Comparison of ENCODE assay signal across 1 cellular context in genomic region chr14:29724991-29725390, GRCh38.
TF ChIP-seq lines count a peak whose summit lies in the region.

No MANE protein-coding gene starts in this region.

TF ChIP-seq in K562, 482 proteins besides CTCF, POLR2A, EP300 and RAD21:
- TF ChIP-seq ZNF408 (CRISPR knock-in tag; IDR thresholded peaks at IDR 0.05; ENCODE audit: low read depth) (no peak), KDM1A (IDR thresholded peaks at IDR 0.05) (no peak), ZNF436 (CRISPR knock-in tag; IDR thresholded peaks at IDR 0.05) (no peak), MCM7 (IDR thresholded peaks at IDR 0.05) (no peak), RCOR1 (IDR thresholded peaks at IDR 0.05; ENCODE audit: borderline replicate concordance in 1 of 2, low read depth in 2 of 2, low read length in 2 of 2) (peak in 1 of 2 experiments; percentile 44; a peak in 1 of 4 replicates), ZNF583 (CRISPR knock-in tag; IDR thresholded peaks at IDR 0.05) (no peak), ZNF766 (CRISPR knock-in tag; conservative IDR thresholded peaks at IDR 0.05) (0 out of 2 replicates have a peak, but pooled peaks have one; percentile 38), THAP12 (CRISPR knock-in tag; IDR thresholded peaks at IDR 0.05) (no peak), ZNF12 (CRISPR knock-in tag; IDR thresholded peaks at IDR 0.05) (no peak), THAP7 (CRISPR knock-in tag; IDR thresholded peaks at IDR 0.05) (no peak), MIER1 (IDR thresholded peaks at IDR 0.05; ENCODE audit: low read depth) (peak; percentile 82), ZNF143 (CRISPR knock-in tag; IDR thresholded peaks at IDR 0.05) (no peak), ADNP (tag; IDR thresholded peaks at IDR 0.05) (no peak), RBM15 (IDR thresholded peaks at IDR 0.05; ENCODE audit: insufficient read depth, low read length) (no peak), EHMT2 (IDR thresholded peaks at IDR 0.05) (peak; percentile 94), ZFX (CRISPR knock-in tag; IDR thresholded peaks at IDR 0.05) (no peak), MXD1 (CRISPR knock-in tag; IDR thresholded peaks at IDR 0.05; ENCODE audit: borderline replicate concordance, poor library complexity, severe bottlenecking) (no peak), FOXA3 (CRISPR knock-in tag; conservative IDR thresholded peaks at IDR 0.05 in 1 of 2, IDR thresholded peaks at IDR 0.05 in 1 of 2) (peak in 1 of 2 experiments; percentile 66; a peak in 2 of 4 replicates)
- TF ChIP-seq, protein P1, sequence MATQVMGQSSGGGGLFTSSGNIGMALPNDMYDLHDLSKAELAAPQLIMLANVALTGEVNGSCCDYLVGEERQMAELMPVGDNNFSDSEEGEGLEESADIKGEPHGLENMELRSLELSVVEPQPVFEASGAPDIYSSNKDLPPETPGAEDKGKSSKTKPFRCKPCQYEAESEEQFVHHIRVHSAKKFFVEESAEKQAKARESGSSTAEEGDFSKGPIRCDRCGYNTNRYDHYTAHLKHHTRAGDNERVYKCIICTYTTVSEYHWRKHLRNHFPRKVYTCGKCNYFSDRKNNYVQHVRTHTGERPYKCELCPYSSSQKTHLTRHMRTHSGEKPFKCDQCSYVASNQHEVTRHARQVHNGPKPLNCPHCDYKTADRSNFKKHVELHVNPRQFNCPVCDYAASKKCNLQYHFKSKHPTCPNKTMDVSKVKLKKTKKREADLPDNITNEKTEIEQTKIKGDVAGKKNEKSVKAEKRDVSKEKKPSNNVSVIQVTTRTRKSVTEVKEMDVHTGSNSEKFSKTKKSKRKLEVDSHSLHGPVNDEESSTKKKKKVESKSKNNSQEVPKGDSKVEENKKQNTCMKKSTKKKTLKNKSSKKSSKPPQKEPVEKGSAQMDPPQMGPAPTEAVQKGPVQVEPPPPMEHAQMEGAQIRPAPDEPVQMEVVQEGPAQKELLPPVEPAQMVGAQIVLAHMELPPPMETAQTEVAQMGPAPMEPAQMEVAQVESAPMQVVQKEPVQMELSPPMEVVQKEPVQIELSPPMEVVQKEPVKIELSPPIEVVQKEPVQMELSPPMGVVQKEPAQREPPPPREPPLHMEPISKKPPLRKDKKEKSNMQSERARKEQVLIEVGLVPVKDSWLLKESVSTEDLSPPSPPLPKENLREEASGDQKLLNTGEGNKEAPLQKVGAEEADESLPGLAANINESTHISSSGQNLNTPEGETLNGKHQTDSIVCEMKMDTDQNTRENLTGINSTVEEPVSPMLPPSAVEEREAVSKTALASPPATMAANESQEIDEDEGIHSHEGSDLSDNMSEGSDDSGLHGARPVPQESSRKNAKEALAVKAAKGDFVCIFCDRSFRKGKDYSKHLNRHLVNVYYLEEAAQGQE (CRISPR knock-in tag; IDR thresholded peaks at IDR 0.05; ENCODE audit: low read depth) = peak; percentile 91
